Comparison of ENCODE assay signal across 1 cellular context in the genomic region with DNA sequence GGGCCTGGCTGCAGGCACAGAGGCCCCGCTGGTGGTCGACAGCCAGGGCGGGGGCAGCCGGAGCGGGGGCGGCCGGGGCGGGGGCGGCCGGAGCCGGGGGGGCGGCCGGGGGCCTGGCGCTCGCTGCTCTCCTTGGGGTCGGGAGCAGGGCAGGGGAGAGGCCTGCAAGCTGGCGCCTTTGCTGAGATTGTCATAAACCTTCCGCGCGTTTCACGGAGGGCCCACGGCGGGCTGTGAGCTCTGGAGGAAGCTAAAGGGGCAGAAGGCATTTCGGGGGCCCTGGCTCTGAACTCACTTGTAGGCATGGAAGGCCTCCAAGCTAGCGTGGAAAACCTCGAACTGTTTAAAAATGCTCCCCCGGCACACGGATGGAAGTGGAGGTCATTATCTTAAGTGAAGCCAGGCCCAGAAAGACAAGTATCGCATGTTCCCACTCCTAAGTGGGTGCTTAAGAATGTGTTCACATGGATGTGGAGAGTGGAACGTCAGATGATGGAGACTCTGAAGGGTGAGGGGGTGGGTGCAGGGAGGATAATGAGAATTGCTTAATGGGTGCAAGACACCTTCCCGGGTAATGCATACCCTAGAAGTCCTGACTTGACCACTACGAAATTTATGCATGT.
TF ChIP-seq lines count a peak whose summit lies in the region.

No MANE protein-coding gene starts in this region.

TF ChIP-seq in H1, 55 proteins besides CTCF, POLR2A, EP300 and RAD21:
- TF ChIP-seq BCL11A (IDR thresholded peaks at IDR 0.05; ENCODE audit: low read depth in 2 of 2, low read length in 2 of 2) = no peak
- peak; percentile 27 for TF ChIP-seq PHF8 (conservative IDR thresholded peaks at IDR 0.05; ENCODE audit: low read depth, low read length)
TF ChIP-seq in H1: peak in this region for 1.
